Comparison of ENCODE assay signal across 1 cellular context in the genomic region with DNA sequence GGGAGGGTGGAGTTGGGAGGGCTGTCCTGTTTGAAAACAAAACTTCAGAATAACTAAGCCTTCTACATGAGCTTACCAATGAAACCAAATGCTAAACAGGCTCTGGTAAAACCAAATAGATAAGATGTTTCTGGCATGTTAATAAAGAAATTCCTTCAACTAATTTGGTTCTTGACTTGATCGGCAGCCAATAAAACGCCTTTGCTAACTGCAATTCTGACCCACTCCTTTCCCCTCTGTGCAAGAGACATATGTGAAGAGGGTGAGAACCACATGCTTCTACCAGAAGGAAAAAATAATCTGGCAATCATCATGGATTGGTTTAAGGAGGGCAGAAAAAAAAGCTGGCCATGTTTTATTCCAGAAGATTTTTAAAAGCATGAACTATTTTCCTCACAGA.
TF ChIP-seq lines count a peak whose summit lies in the region.

No MANE protein-coding gene starts in this region.

TF ChIP-seq in GM23338, 12 proteins besides CTCF, POLR2A, EP300 and RAD21 (continued from another document):
- TF ChIP-seq, protein P1, sequence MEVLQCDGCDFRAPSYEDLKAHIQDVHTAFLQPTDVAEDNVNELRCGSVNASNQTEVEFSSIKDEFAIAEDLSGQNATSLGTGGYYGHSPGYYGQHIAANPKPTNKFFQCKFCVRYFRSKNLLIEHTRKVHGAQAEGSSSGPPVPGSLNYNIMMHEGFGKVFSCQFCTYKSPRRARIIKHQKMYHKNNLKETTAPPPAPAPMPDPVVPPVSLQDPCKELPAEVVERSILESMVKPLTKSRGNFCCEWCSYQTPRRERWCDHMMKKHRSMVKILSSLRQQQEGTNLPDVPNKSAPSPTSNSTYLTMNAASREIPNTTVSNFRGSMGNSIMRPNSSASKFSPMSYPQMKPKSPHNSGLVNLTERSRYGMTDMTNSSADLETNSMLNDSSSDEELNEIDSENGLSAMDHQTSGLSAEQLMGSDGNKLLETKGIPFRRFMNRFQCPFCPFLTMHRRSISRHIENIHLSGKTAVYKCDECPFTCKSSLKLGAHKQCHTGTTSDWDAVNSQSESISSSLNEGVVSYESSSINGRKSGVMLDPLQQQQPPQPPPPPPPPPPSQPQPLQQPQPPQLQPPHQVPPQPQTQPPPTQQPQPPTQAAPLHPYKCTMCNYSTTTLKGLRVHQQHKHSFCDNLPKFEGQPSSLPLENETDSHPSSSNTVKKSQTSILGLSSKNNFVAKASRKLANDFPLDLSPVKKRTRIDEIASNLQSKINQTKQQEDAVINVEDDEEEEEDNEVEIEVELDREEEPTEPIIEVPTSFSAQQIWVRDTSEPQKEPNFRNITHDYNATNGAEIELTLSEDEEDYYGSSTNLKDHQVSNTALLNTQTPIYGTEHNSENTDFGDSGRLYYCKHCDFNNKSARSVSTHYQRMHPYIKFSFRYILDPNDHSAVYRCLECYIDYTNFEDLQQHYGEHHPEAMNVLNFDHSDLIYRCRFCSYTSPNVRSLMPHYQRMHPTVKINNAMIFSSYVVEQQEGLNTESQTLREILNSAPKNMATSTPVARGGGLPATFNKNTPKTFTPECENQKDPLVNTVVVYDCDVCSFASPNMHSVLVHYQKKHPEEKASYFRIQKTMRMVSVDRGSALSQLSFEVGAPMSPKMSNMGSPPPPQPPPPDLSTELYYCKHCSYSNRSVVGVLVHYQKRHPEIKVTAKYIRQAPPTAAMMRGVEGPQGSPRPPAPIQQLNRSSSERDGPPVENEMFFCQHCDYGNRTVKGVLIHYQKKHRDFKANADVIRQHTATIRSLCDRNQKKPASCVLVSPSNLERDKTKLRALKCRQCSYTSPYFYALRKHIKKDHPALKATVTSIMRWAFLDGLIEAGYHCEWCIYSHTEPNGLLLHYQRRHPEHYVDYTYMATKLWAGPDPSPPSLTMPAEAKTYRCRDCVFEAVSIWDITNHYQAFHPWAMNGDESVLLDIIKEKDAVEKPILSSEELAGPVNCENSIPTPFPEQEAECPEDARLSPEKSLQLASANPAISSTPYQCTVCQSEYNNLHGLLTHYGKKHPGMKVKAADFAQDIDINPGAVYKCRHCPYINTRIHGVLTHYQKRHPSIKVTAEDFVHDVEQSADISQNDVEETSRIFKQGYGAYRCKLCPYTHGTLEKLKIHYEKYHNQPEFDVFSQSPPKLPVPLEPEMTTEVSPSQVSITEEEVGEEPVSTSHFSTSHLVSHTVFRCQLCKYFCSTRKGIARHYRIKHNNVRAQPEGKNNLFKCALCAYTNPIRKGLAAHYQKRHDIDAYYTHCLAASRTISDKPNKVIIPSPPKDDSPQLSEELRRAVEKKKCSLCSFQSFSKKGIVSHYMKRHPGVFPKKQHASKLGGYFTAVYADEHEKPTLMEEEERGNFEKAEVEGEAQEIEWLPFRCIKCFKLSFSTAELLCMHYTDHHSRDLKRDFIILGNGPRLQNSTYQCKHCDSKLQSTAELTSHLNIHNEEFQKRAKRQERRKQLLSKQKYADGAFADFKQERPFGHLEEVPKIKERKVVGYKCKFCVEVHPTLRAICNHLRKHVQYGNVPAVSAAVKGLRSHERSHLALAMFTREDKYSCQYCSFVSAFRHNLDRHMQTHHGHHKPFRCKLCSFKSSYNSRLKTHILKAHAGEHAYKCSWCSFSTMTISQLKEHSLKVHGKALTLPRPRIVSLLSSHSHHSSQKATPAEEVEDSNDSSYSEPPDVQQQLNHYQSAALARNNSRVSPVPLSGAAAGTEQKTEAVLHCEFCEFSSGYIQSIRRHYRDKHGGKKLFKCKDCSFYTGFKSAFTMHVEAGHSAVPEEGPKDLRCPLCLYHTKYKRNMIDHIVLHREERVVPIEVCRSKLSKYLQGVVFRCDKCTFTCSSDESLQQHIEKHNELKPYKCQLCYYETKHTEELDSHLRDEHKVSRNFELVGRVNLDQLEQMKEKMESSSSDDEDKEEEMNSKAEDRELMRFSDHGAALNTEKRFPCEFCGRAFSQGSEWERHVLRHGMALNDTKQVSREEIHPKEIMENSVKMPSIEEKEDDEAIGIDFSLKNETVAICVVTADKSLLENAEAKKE (CRISPR knock-in tag; IDR thresholded peaks at IDR 0.05) = no peak
- TF ChIP-seq STAT1 (IDR thresholded peaks at IDR 0.05; ENCODE audit: unreplicated experiment) = no peak
- TF ChIP-seq POLR2AphosphoS5 (IDR thresholded peaks at IDR 0.05; ENCODE audit: low read depth) = no peak
